Comparison of ENCODE assay signal across 17 cellular contexts in the genomic region with DNA sequence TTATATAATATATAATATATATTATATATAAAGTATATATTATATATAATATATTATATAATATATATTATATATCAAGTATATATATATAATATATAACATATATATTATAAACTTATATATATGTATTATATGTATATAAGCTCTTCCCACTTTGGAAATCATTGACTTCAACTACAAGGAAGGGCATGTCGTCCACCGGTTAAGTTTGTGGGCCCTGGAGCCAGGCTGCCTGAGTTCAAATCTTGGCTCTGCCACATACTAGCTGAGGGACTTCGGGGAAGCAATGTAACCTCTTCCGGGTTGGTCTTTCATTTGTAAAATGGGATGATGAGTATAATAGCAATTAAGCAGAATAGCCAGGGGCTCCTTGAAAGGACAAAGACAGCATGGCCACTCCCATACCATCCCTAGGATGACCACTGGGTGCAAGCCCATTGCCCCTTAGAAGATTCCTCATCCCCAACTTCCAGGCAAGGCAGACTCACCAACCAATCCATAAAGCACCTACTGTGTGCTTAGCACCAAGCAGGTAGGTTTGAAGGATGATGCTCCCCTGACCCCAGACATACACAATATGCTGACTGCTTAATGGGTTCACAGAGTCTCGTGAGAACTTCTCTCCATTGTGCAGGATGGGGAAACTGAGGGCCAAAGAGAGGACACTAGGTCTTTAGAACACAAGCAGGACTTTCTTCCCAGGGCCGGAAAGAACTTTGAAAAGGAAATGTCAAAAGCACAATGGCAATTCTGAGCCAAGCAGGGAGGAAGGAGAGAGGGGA.
DNase-seq lines count a peak whose midpoint lies in the region; ATAC-seq, FAIRE-seq and TF ChIP-seq lines count a peak whose summit lies in the region.
"Had no signal": no experiment of that assay in that cellular context is flagged by ENCODE, and none has a peak within 500 bp of the region (broad histone marks: within the 10 kb centered on the region; RNA-seq: fewer than 3 reads in every experiment).

No MANE protein-coding gene starts in this region.

- H3K4me1 ChIP-seq in GM12878 (ENCODE audit: control insufficient read depth, insufficient read depth, low read length): no peaks in the 10 kb centered on the region

- H2AFZ ChIP-seq in GM12878 (ENCODE audit: control insufficient read depth, low read depth, low read length): no peak overlapping the region

- peaks cover 18% of the 10 kb centered on the region for H3K27me3 Mint-ChIP-seq in activated T-cell treated with anti-CD3 and anti-CD28 coated beads, Interleukin-2, amount 50 U/mL, for 4 hours (ENCODE audit: low read depth)
- H3K27me3 Mint-ChIP-seq in natural killer cell (ENCODE audit: low read depth in 2 of 2): peaks cover 25 to 30% of the 10 kb centered on the region in 2 donors

- RAD21 ChIA-PET in GM12878 (lab: Charles Lee; ENCODE audit: unreplicated experiment): interaction anchor here (1.3 kb wide), 1 partner anchor 28 kb away, joined by 3 read pairs; no protein-coding TSS in a partner anchor

- TF ChIP-seq EP300 in GM12878 (IDR thresholded peaks at IDR 0.05; ENCODE audit: borderline replicate concordance in 1 of 2, control insufficient read depth in 1 of 2, low read depth in 2 of 2, low read length in 2 of 2): no peak

- DNase-seq in cardiac septum (ENCODE audit: low spot score) (peak; percentile 65), Right ventricle myocardium inferior (ENCODE audit: missing footprints) (no peak), GM12878 (ENCODE audit: low read depth, low spot score) (no peak), mesenteric fat pad (ENCODE audit: low spot score) (peak; percentile 24), DMS 273 (lab: John Stamatoyannopoulos, UW; ENCODE audit: unreplicated experiment) (no peak), natural killer cell (no peak)
- DNase-seq in activated T-cell treated with anti-CD3 and anti-CD28 coated beads, Interleukin-2, amount 50 U/mL, for 4 hours: no peak
- DNase-seq: ACHN; CD4-positive, alpha-beta T cell; GOT3; MM.1S; NCI-H1417; NCI-H2029; NCI-H510A; RPMI8226 had no signal

- no peaks in the 10 kb centered on the region for H3K4me1 Mint-ChIP-seq in activated T-cell treated with anti-CD3 and anti-CD28 coated beads, Interleukin-2, amount 50 U/mL, for 4 hours (ENCODE audit: low read depth)
- no peaks in the 10 kb centered on the region for H3K4me1 Mint-ChIP-seq in natural killer cell

- SMC1A ChIA-PET in GM12878 (lab: Charles Lee; ENCODE audit: uncharacterized antibody, unreplicated experiment): interaction anchor here (1.0 to 1.8 kb wide), 2 partner anchors 10 to 36 kb away, joined by 4 to 7 read pairs; no protein-coding TSS in a partner anchor

- H3K36me3 Mint-ChIP-seq in activated T-cell treated with anti-CD3 and anti-CD28 coated beads, Interleukin-2, amount 50 U/mL, for 4 hours (ENCODE audit: insufficient read depth): no peaks in the 10 kb centered on the region
- H3K36me3 Mint-ChIP-seq in natural killer cell: no peaks in the 10 kb centered on the region

- no TSS peak for BruUV-seq in GM12878 (replicated peaks; lab: Mats Ljungman, UMichigan)

- H3K4me3 Mint-ChIP-seq in activated T-cell treated with anti-CD3 and anti-CD28 coated beads, Interleukin-2, amount 50 U/mL, for 4 hours: no peak overlapping the region
- H3K4me3 Mint-ChIP-seq in natural killer cell: no peak overlapping the region
- H3K4me3 Mint-ChIP-seq: CD4-positive, alpha-beta T cell had no signal

- no peaks in the 10 kb centered on the region for H3K36me3 ChIP-seq in GM12878 (ENCODE audit: control insufficient read depth in 2 of 2, insufficient read depth in 2 of 2, low read length in 1 of 2)
- H3K36me3 ChIP-seq: SJSA1 had no signal

- no peak overlapping the region for H3K4me2 ChIP-seq in GM12878 (ENCODE audit: control insufficient read depth, insufficient read depth)

- POLR2A ChIA-PET in GM12878 (lab: Charles Lee): interaction anchor here (0.6 kb wide), 1 partner anchor 44 kb away, joined by 3 read pairs; no protein-coding TSS in a partner anchor

- H3K9ac ChIP-seq in GM12878 (ENCODE audit: control insufficient read depth, insufficient read depth, low read length): no peak overlapping the region

- CTCF ChIA-PET in GM12878 (lab: Yijun Ruan, JAX): no interaction called here

- H3K27ac ChIP-seq in GM12878 (ENCODE audit: control insufficient read depth, insufficient read depth): no peak overlapping the region

- no peak for TF ChIP-seq RAD21 in GM12878 (IDR thresholded peaks at IDR 0.05; ENCODE audit: insufficient read depth, low read depth, low read length)

- H3K79me2 ChIP-seq in GM12878 (ENCODE audit: control insufficient read depth, insufficient read depth, low read length): no peaks in the 10 kb centered on the region

- in situ Hi-C loops in GM12878 (cut with MboI): no loop called here

- H3K27me3 ChIP-seq in GM12878 (replicated peaks in 1 of 2; ENCODE audit: control insufficient read depth in 2 of 2, insufficient read depth in 2 of 2, low read length in 1 of 2): no peaks in the 10 kb centered on the region; a peak in 1 of 4 replicates
- H3K27me3 ChIP-seq: SJSA1 had no signal

- WGBS in GM12878 (ENCODE audit: insufficient coverage, insufficient replicate concordance, low lambda C conversion rate, missing lambda C conversion rate): 55% methylated on average over 6 of the region's 6 CpGs

- no peaks in the 10 kb centered on the region for H4K20me1 ChIP-seq in GM12878 (ENCODE audit: control insufficient read depth, insufficient read depth)

- no peak for TF ChIP-seq CTCF in GM12878 (IDR thresholded peaks at IDR 0.05 in 2 of 3, conservative IDR thresholded peaks at IDR 0.05 in 1 of 3; ENCODE audit: control insufficient read depth in 2 of 3, extremely low read depth in 1 of 3, insufficient read depth in 1 of 3, low read depth in 3 of 3, low read length in 3 of 3)
- no peak for TF ChIP-seq CTCF in natural killer cell (IDR thresholded peaks at IDR 0.05)

- H3K4me3 ChIP-seq in GM12878: no peak overlapping the region
- H3K4me3 ChIP-seq: SJSA1 had no signal

- H3K9me3 Mint-ChIP-seq in activated T-cell treated with anti-CD3 and anti-CD28 coated beads, Interleukin-2, amount 50 U/mL, for 4 hours: no peaks in the 10 kb centered on the region
- H3K9me3 Mint-ChIP-seq in natural killer cell: no peaks in the 10 kb centered on the region
- H3K9me3 Mint-ChIP-seq: CD4-positive, alpha-beta T cell had no signal

- no peak for FAIRE-seq in GM12878 (lab: Jason Lieb, UNC)
- FAIRE-seq: D721Med had no signal

- no peak for TF ChIP-seq POLR2A in GM12878 (IDR thresholded peaks at IDR 0.05; ENCODE audit: low read depth, low read length)

- intact Hi-C loops in cardiac septum (cut with DNase I): no loop called here
- intact Hi-C loops in Right ventricle myocardium inferior (cut with DNase I): no loop called here
- intact Hi-C loops in GM12878 (cut with micrococcal nuclease; ENCODE audit: unreplicated experiment): no loop called here
- intact Hi-C loops in natural killer cell (cut with micrococcal nuclease): no loop called here

- no peaks in the 10 kb centered on the region for H3K9me3 ChIP-seq in GM12878 (replicated peaks; ENCODE audit: control insufficient read depth, insufficient read depth, low read length)
- H3K9me3 ChIP-seq: SJSA1 had no signal

- H3K27ac Mint-ChIP-seq in natural killer cell: no peak overlapping the region
- H3K27ac Mint-ChIP-seq: CD4-positive, alpha-beta T cell had no signal

- ATAC-seq in Right ventricle myocardium inferior (no peak), GM12878 (no peak), natural killer cell (no peak)
- no peak for ATAC-seq in activated T-cell treated with anti-CD3 and anti-CD28 coated beads, Interleukin-2, amount 50 U/mL, for 4 hours

TF ChIP-seq in GM12878, 131 proteins besides CTCF, POLR2A, EP300 and RAD21:
- TF ChIP-seq SIN3A (IDR thresholded peaks at IDR 0.05; ENCODE audit: low read depth, low read length) (no peak), DPF2 (IDR thresholded peaks at IDR 0.05) (0 out of 2 replicates have a peak, but pooled peaks have one; percentile 33)

Comparison
In these comparisons a context has a peak if more than half of its experiments do, and no peak if none do; other contexts are left out.
1. DNase-seq: peak in cardiac septum (single experiment) and mesenteric fat pad (single experiment); none in Right ventricle myocardium inferior (single experiment), GM12878 (single experiment), activated T-cell treated with anti-CD3 and anti-CD28 coated beads, Interleukin-2, amount 50 U/mL, for 4 hours (single experiment), DMS 273 (single experiment) and natural killer cell (single experiment).